ENCODE assay signal across 17 cellular contexts in genomic region chr7:112510743-112511110, GRCh38. TPM values are rescaled to one million over a fixed set of nuclear protein-coding genes. Genes with fewer than 3 reads are reported as not detected.
DNase-seq lines count a peak whose midpoint lies in the region; ATAC-seq and TF ChIP-seq lines count a peak whose summit lies in the region.
"Had no signal": no experiment of that assay in that cellular context is flagged by ENCODE, and none has a peak within 500 bp of the region (broad histone marks: within the 10 kb centered on the region; RNA-seq: fewer than 3 reads in every experiment).

No MANE protein-coding gene starts in this region.

- H3K4me3 ChIP-seq in endodermal cell (ENCODE audit: low read length), result no peak overlapping the region
- H3K4me3 ChIP-seq: PC-9 had no signal

- no peak overlapping the region for H3K27ac ChIP-seq in endodermal cell (ENCODE audit: low read depth, low read length)
- H3K27ac ChIP-seq: PC-9 had no signal

- H3K36me3 Mint-ChIP-seq in activated CD4-positive, alpha-beta T cell treated with anti-CD3 and anti-CD28 coated beads, Interleukin-2, amount 10 ng/mL, durations not matched to agents 24 days and 14 days (ENCODE audit: low read depth), result no peaks in the 10 kb centered on the region
- H3K36me3 Mint-ChIP-seq in activated T-helper 1 cell treated with anti-CD3 and anti-CD28 coated beads, Interleukin-12 subunit alpha, Interleukin-12 subunit beta, Interleukin-2, Interleukin-4 antibody, amounts not matched to agents 30 ng/mL and 10 ng/mL and 1 ng/mL, durations not matched to agents 14 hours and 24 hours and 36 hours (ENCODE audit: low read depth), result no peaks in the 10 kb centered on the region
- H3K36me3 Mint-ChIP-seq in endodermal cell (ENCODE audit: low read depth) (no peaks in the 10 kb centered on the region), chondrocyte (ENCODE audit: low read depth) (no peaks in the 10 kb centered on the region)
- H3K36me3 Mint-ChIP-seq in stimulated activated naive B cell treated with anti-CD40 and anti-IgM and Interleukin-4, amounts not matched to agents 10 μg/mL and 1 μg/mL and 100 μg/mL, for 72 hours, result no peaks in the 10 kb centered on the region

- H3K27me3 Mint-ChIP-seq in activated CD4-positive, alpha-beta T cell treated with anti-CD3 and anti-CD28 coated beads, Interleukin-2, amount 10 ng/mL, durations not matched to agents 24 days and 14 days, result peaks cover 9% of the 10 kb centered on the region
- peaks cover 5% of the 10 kb centered on the region for H3K27me3 Mint-ChIP-seq in activated T-helper 1 cell treated with anti-CD3 and anti-CD28 coated beads, Interleukin-12 subunit alpha, Interleukin-12 subunit beta, Interleukin-2, Interleukin-4 antibody, amounts not matched to agents 30 ng/mL and 10 ng/mL and 1 ng/mL, durations not matched to agents 14 hours and 24 hours and 36 hours (ENCODE audit: insufficient read depth)
- H3K27me3 Mint-ChIP-seq in endodermal cell (ENCODE audit: insufficient read depth), result no peaks in the 10 kb centered on the region
- H3K27me3 Mint-ChIP-seq in stimulated activated naive B cell treated with anti-CD40 and anti-IgM and Interleukin-4, amounts not matched to agents 10 μg/mL and 1 μg/mL and 100 μg/mL, for 72 hours, result peaks cover 7 to 9% of the 10 kb centered on the region in 2 donors
- peaks cover 7% of the 10 kb centered on the region for H3K27me3 Mint-ChIP-seq in chondrocyte (ENCODE audit: low read depth)

- no peak for ATAC-seq in stimulated activated naive B cell treated with anti-CD40 and anti-IgM and Interleukin-4, amounts not matched to agents 10 μg/mL and 1 μg/mL and 100 μg/mL, for 72 hours (replicated peaks)
- ATAC-seq in GM18505 (IDR thresholded peaks at IDR 0.05; ENCODE audit: unreplicated experiment), result no peak
- ATAC-seq: HepG2 had no signal

- intact Hi-C loops in activated CD4-positive, alpha-beta T cell treated with anti-CD3 and anti-CD28 coated beads, Interleukin-2, amount 10 ng/mL, durations not matched to agents 24 days and 14 days (cut with micrococcal nuclease), result loop anchor here (1.0 kb wide), 3 partner anchors 46 to 304 kb away; partner anchors contain the start of genes DOCK4, IFRD1 and ZNF277
- intact Hi-C loops in activated T-helper 1 cell treated with anti-CD3 and anti-CD28 coated beads, Interleukin-12 subunit alpha, Interleukin-12 subunit beta, Interleukin-2, Interleukin-4 antibody, amounts not matched to agents 30 ng/mL and 10 ng/mL and 1 ng/mL, durations not matched to agents 14 hours and 24 hours and 36 hours (cut with micrococcal nuclease), result loop anchor here (1.0 to 5.0 kb wide), 4 partner anchors 26 to 304 kb away; partner anchors contain the start of genes DOCK4, IFRD1, TMEM168 and ZNF277

- TF ChIP-seq CTCF in endodermal cell (conservative IDR thresholded peaks at IDR 0.05) (no peak), chondrocyte (IDR thresholded peaks at IDR 0.05) (no peak)

- TF ChIP-seq POLR2A in GM18505 (IDR thresholded peaks at IDR 0.05; ENCODE audit: borderline replicate concordance, extremely low read depth, insufficient read depth, insufficient read length), result no peak

- no peak overlapping the region for H3K9ac ChIP-seq in endodermal cell (ENCODE audit: extremely low read depth, low read length, poor library complexity, severe bottlenecking)

- H3K27ac Mint-ChIP-seq in activated CD4-positive, alpha-beta T cell treated with anti-CD3 and anti-CD28 coated beads, Interleukin-2, amount 10 ng/mL, durations not matched to agents 24 days and 14 days, result peak overlapping the region; percentile 87
- H3K27ac Mint-ChIP-seq in activated T-helper 1 cell treated with anti-CD3 and anti-CD28 coated beads, Interleukin-12 subunit alpha, Interleukin-12 subunit beta, Interleukin-2, Interleukin-4 antibody, amounts not matched to agents 30 ng/mL and 10 ng/mL and 1 ng/mL, durations not matched to agents 14 hours and 24 hours and 36 hours, result peak overlapping the region; percentile 22
- H3K27ac Mint-ChIP-seq in endodermal cell, result no peak overlapping the region
- H3K27ac Mint-ChIP-seq in stimulated activated naive B cell treated with anti-CD40 and anti-IgM and Interleukin-4, amounts not matched to agents 10 μg/mL and 1 μg/mL and 100 μg/mL, for 72 hours, result no peak overlapping the region
- no peak overlapping the region for H3K27ac Mint-ChIP-seq in chondrocyte (ENCODE audit: unreplicated experiment)

- H3K27me3 ChIP-seq in endodermal cell (ENCODE audit: control insufficient read depth, insufficient read depth, low read length, poor library complexity, severe bottlenecking), result peaks cover 5% of the 10 kb centered on the region

- no peaks in the 10 kb centered on the region for H3K9me3 ChIP-seq in endodermal cell (ENCODE audit: control insufficient read depth, low read length)

- peak overlapping the region; percentile 49 for H3K4me3 Mint-ChIP-seq in activated CD4-positive, alpha-beta T cell treated with anti-CD3 and anti-CD28 coated beads, Interleukin-2, amount 10 ng/mL, durations not matched to agents 24 days and 14 days
- H3K4me3 Mint-ChIP-seq in activated T-helper 1 cell treated with anti-CD3 and anti-CD28 coated beads, Interleukin-12 subunit alpha, Interleukin-12 subunit beta, Interleukin-2, Interleukin-4 antibody, amounts not matched to agents 30 ng/mL and 10 ng/mL and 1 ng/mL, durations not matched to agents 14 hours and 24 hours and 36 hours, result peak overlapping the region; percentile 3
- H3K4me3 Mint-ChIP-seq in endodermal cell, result no peak overlapping the region
- H3K4me3 Mint-ChIP-seq in stimulated activated naive B cell treated with anti-CD40 and anti-IgM and Interleukin-4, amounts not matched to agents 10 μg/mL and 1 μg/mL and 100 μg/mL, for 72 hours, result peak overlapping the region; percentile 3 to 5
- H3K4me3 Mint-ChIP-seq in chondrocyte (ENCODE audit: unreplicated experiment), result no peak overlapping the region

- no peaks in the 10 kb centered on the region for H3K9me3 Mint-ChIP-seq in activated CD4-positive, alpha-beta T cell treated with anti-CD3 and anti-CD28 coated beads, Interleukin-2, amount 10 ng/mL, durations not matched to agents 24 days and 14 days
- H3K9me3 Mint-ChIP-seq in activated T-helper 1 cell treated with anti-CD3 and anti-CD28 coated beads, Interleukin-12 subunit alpha, Interleukin-12 subunit beta, Interleukin-2, Interleukin-4 antibody, amounts not matched to agents 30 ng/mL and 10 ng/mL and 1 ng/mL, durations not matched to agents 14 hours and 24 hours and 36 hours, result no peaks in the 10 kb centered on the region
- no peaks in the 10 kb centered on the region for H3K9me3 Mint-ChIP-seq in endodermal cell
- no peaks in the 10 kb centered on the region for H3K9me3 Mint-ChIP-seq in stimulated activated naive B cell treated with anti-CD40 and anti-IgM and Interleukin-4, amounts not matched to agents 10 μg/mL and 1 μg/mL and 100 μg/mL, for 72 hours
- no peaks in the 10 kb centered on the region for H3K9me3 Mint-ChIP-seq in chondrocyte (ENCODE audit: low read depth)

- H3K4me1 ChIP-seq in endodermal cell (ENCODE audit: control insufficient read depth, insufficient read depth, low read length), result no peaks in the 10 kb centered on the region

- H3K4me1 Mint-ChIP-seq in activated CD4-positive, alpha-beta T cell treated with anti-CD3 and anti-CD28 coated beads, Interleukin-2, amount 10 ng/mL, durations not matched to agents 24 days and 14 days, result peaks cover 20% of the 10 kb centered on the region
- H3K4me1 Mint-ChIP-seq in activated T-helper 1 cell treated with anti-CD3 and anti-CD28 coated beads, Interleukin-12 subunit alpha, Interleukin-12 subunit beta, Interleukin-2, Interleukin-4 antibody, amounts not matched to agents 30 ng/mL and 10 ng/mL and 1 ng/mL, durations not matched to agents 14 hours and 24 hours and 36 hours (ENCODE audit: low read depth), result peaks cover 31% of the 10 kb centered on the region
- H3K4me1 Mint-ChIP-seq in endodermal cell, result no peaks in the 10 kb centered on the region
- peaks cover 10 to 13% of the 10 kb centered on the region in 2 donors for H3K4me1 Mint-ChIP-seq in stimulated activated naive B cell treated with anti-CD40 and anti-IgM and Interleukin-4, amounts not matched to agents 10 μg/mL and 1 μg/mL and 100 μg/mL, for 72 hours
- peaks cover 14% of the 10 kb centered on the region for H3K4me1 Mint-ChIP-seq in chondrocyte (ENCODE audit: low read depth)

- no peaks in the 10 kb centered on the region for H3K36me3 ChIP-seq in endodermal cell (ENCODE audit: control insufficient read depth, insufficient read depth, low read length)

- no peak for DNase-seq in activated CD4-positive, alpha-beta T cell treated with anti-CD3 and anti-CD28 coated beads, Interleukin-2, amount 10 ng/mL, durations not matched to agents 24 days and 14 days
- DNase-seq in activated CD4-positive, alpha-beta T cell treated with anti-CD3 and anti-CD28 coated beads, Interleukin-2, amount 50 U/mL, for 1 hour, result no peak
- DNase-seq in activated T-helper 1 cell treated with anti-CD3 and anti-CD28 coated beads, Interleukin-12 subunit alpha, Interleukin-12 subunit beta, Interleukin-2, Interleukin-4 antibody, amounts not matched to agents 30 ng/mL and 10 ng/mL and 1 ng/mL, durations not matched to agents 14 hours and 24 hours and 36 hours (ENCODE audit: low spot score), result no peak
- DNase-seq in endodermal cell (peak; percentile 4), SW 1271 (lab: John Stamatoyannopoulos, UW) (no peak), chondrocyte (ENCODE audit: low spot score) (no peak)
- DNase-seq in stimulated activated naive B cell treated with anti-CD40 and anti-IgM and Interleukin-4, amounts not matched to agents 10 μg/mL and 1 μg/mL and 100 μg/mL, for 72 hours, result no peak
- DNase-seq: 8988T, DND-41, NCI-H1048, NCI-H1436 treated with DMSO at 0.1 percent for 48 hours, NCI-H2029 treated with DMSO at 0.1 percent for 48 hours, NCI-H2171 treated with DMSO at 0.1 percent for 48 hours, NCI-H446 treated with DMSO at 0.1 percent for 48 hours, PC-9 had no signal

RNA-seq across cellular contexts. Expression of gene LSMEM1, which starts 29.9 kb away (rescaled TPM):
- 1.0 and 1.2 TPM in 2 replicates for total RNA-seq in activated CD4-positive, alpha-beta T cell treated with anti-CD3 and anti-CD28 coated beads, Interleukin-2, amount 10 ng/mL, durations not matched to agents 24 days and 14 days
- total RNA-seq in activated T-helper 1 cell treated with anti-CD3 and anti-CD28 coated beads, Interleukin-12 subunit alpha, Interleukin-12 subunit beta, Interleukin-2, Interleukin-4 antibody, amounts not matched to agents 30 ng/mL and 10 ng/mL and 1 ng/mL, durations not matched to agents 14 hours and 24 hours and 36 hours, result 1.7 and 2.7 TPM in 2 replicates
- total RNA-seq in endodermal cell (1 to 10 TPM; 1.1 to 4.2 TPM), chondrocyte (1.5 to 4.0 TPM (median 3.3 TPM) in 3 replicates)
- polyA plus RNA-seq in endodermal cell (2013, experiment 1 of 2), result 1.9 TPM
- 0.99 TPM for polyA plus RNA-seq in endodermal cell (2013, experiment 2 of 2)

Comparison
In these comparisons a context has a peak if more than half of its experiments do, and no peak if none do; other contexts are left out.
1. H3K27ac Mint-ChIP-seq: peak in activated CD4-positive, alpha-beta T cell treated with anti-CD3 and anti-CD28 coated beads, Interleukin-2, amount 10 ng/mL, durations not matched to agents 24 days and 14 days (single experiment) and activated T-helper 1 cell treated with anti-CD3 and anti-CD28 coated beads, Interleukin-12 subunit alpha, Interleukin-12 subunit beta, Interleukin-2, Interleukin-4 antibody, amounts not matched to agents 30 ng/mL and 10 ng/mL and 1 ng/mL, durations not matched to agents 14 hours and 24 hours and 36 hours (single experiment); none in endodermal cell (single experiment), stimulated activated naive B cell treated with anti-CD40 and anti-IgM and Interleukin-4, amounts not matched to agents 10 μg/mL and 1 μg/mL and 100 μg/mL, for 72 hours (single experiment) and chondrocyte (single experiment).
2. H3K4me3 Mint-ChIP-seq: peak in activated CD4-positive, alpha-beta T cell treated with anti-CD3 and anti-CD28 coated beads, Interleukin-2, amount 10 ng/mL, durations not matched to agents 24 days and 14 days (single experiment), activated T-helper 1 cell treated with anti-CD3 and anti-CD28 coated beads, Interleukin-12 subunit alpha, Interleukin-12 subunit beta, Interleukin-2, Interleukin-4 antibody, amounts not matched to agents 30 ng/mL and 10 ng/mL and 1 ng/mL, durations not matched to agents 14 hours and 24 hours and 36 hours (single experiment) and stimulated activated naive B cell treated with anti-CD40 and anti-IgM and Interleukin-4, amounts not matched to agents 10 μg/mL and 1 μg/mL and 100 μg/mL, for 72 hours (2 of 2); none in endodermal cell (single experiment) and chondrocyte (single experiment).